In the genomic region with DNA sequence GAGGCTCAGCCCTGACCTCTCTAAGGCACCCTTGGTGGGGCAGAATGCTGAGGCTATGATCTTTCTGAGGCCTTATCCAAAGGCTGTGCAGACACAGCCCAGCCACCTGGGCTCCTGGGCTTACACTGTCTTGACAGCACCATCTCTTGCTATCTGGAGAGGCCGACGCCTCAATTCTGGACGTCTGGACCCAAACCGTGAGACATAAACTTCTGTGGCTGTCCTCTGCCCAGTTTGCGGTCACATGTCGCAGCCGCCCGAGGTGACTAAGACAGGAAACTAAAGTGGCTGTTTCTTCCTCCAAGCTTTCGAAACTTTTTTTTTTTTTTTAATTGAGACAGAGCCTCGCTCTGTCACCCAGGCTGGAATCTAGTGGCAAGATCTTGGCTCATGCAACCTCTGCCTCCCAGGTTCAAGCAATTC, we compare ENCODE assay signal across 8 cellular contexts. TPM values are rescaled to one million over a fixed set of nuclear protein-coding genes. Genes with fewer than 3 reads are reported as not detected.
DNase-seq lines count a peak whose midpoint lies in the region; ATAC-seq lines count a peak whose summit lies in the region.

No MANE protein-coding gene starts in this region.

- no peaks in the 10 kb centered on the region for H3K9me3 ChIP-seq in MG63

- H3K4me3 ChIP-seq in MG63, result no peak overlapping the region

- peaks cover 8% of the 10 kb centered on the region for H3K4me1 Mint-ChIP-seq in activated T-helper 17 cell treated with anti-CD3 and anti-CD28 coated beads, Interleukin-2, amount 50 U/mL, for 72 hours
- H3K4me1 Mint-ChIP-seq in natural killer cell treated with Interleukin-12 subunit alpha and Interleukin-12 subunit beta and Interleukin-15 and Interleukin-18, amount 100 ng/mL, for 72 hours (ENCODE audit: low read depth in 2 of 2), result peaks cover 25 to 26% of the 10 kb centered on the region in 2 donors

- peak; percentile 83 for ATAC-seq in GM21423 (IDR thresholded peaks at IDR 0.05; ENCODE audit: unreplicated experiment)
- peak; percentile 69 for ATAC-seq in activated T-helper 17 cell treated with anti-CD3 and anti-CD28 coated beads, Interleukin-2, amount 50 U/mL, for 72 hours (replicated peaks)
- peak; percentile 89 to 92 for ATAC-seq in natural killer cell treated with Interleukin-12 subunit alpha and Interleukin-12 subunit beta and Interleukin-15 and Interleukin-18, amount 100 ng/mL, for 72 hours
- no peak for ATAC-seq in GM21723 (IDR thresholded peaks at IDR 0.05; ENCODE audit: unreplicated experiment)

- H3K27ac Mint-ChIP-seq in activated T-helper 17 cell treated with anti-CD3 and anti-CD28 coated beads, Interleukin-2, amount 50 U/mL, for 72 hours, result peak overlapping the region; percentile 53
- H3K27ac Mint-ChIP-seq in natural killer cell treated with Interleukin-12 subunit alpha and Interleukin-12 subunit beta and Interleukin-15 and Interleukin-18, amount 100 ng/mL, for 72 hours, result peak overlapping the region; percentile 68 to 90

- peaks cover 26% of the 10 kb centered on the region for H3K27me3 Mint-ChIP-seq in activated T-helper 17 cell treated with anti-CD3 and anti-CD28 coated beads, Interleukin-2, amount 50 U/mL, for 72 hours
- peaks cover 16 to 22% of the 10 kb centered on the region in 2 donors for H3K27me3 Mint-ChIP-seq in natural killer cell treated with Interleukin-12 subunit alpha and Interleukin-12 subunit beta and Interleukin-15 and Interleukin-18, amount 100 ng/mL, for 72 hours

- H3K27me3 ChIP-seq in MG63, result peaks cover 4% of the 10 kb centered on the region; the same call in 1 of the 2 replicates

- H3K4me3 Mint-ChIP-seq in activated T-helper 17 cell treated with anti-CD3 and anti-CD28 coated beads, Interleukin-2, amount 50 U/mL, for 72 hours, result peak overlapping the region; percentile 4
- H3K4me3 Mint-ChIP-seq in natural killer cell treated with Interleukin-12 subunit alpha and Interleukin-12 subunit beta and Interleukin-15 and Interleukin-18, amount 100 ng/mL, for 72 hours, result peak overlapping the region; percentile 62

- H3K36me3 Mint-ChIP-seq in activated T-helper 17 cell treated with anti-CD3 and anti-CD28 coated beads, Interleukin-2, amount 50 U/mL, for 72 hours (ENCODE audit: low read depth), result no peaks in the 10 kb centered on the region
- H3K36me3 Mint-ChIP-seq in natural killer cell treated with Interleukin-12 subunit alpha and Interleukin-12 subunit beta and Interleukin-15 and Interleukin-18, amount 100 ng/mL, for 72 hours, result no peaks in the 10 kb centered on the region

- H3K9me3 Mint-ChIP-seq in activated T-helper 17 cell treated with anti-CD3 and anti-CD28 coated beads, Interleukin-2, amount 50 U/mL, for 72 hours, result no peaks in the 10 kb centered on the region
- no peaks in the 10 kb centered on the region for H3K9me3 Mint-ChIP-seq in natural killer cell treated with Interleukin-12 subunit alpha and Interleukin-12 subunit beta and Interleukin-15 and Interleukin-18, amount 100 ng/mL, for 72 hours

- no peaks in the 10 kb centered on the region for H3K36me3 ChIP-seq in MG63

- DNase-seq in AML-193 (lab: John Stamatoyannopoulos, UW), result peak; percentile 93 to 96
- peak; percentile 64 for DNase-seq in KG1 (lab: John Stamatoyannopoulos, UW)
- peak; percentile 78 for DNase-seq in natural killer cell treated with Interleukin-12 subunit alpha and Interleukin-12 subunit beta and Interleukin-15 and Interleukin-18, amount 100 ng/mL, for 72 hours (ENCODE audit: low spot score)
- DNase-seq in MG63, result no peak
- DNase-seq in SHP77 (lab: John Stamatoyannopoulos, UW), result no peak

RNA-seq across cellular contexts. Expression of gene PRR18, which starts 49.3 kb away (rescaled TPM):
- not detected for total RNA-seq in activated T-helper 17 cell treated with anti-CD3 and anti-CD28 coated beads, Interleukin-2, amount 50 U/mL, for 72 hours
- total RNA-seq in natural killer cell treated with Interleukin-12 subunit alpha and Interleukin-12 subunit beta and Interleukin-15 and Interleukin-18, amount 100 ng/mL, for 72 hours, result not detected
- 0.05 and 1.3 TPM in 2 replicates for total RNA-seq in MG63 (2014; rRNA removed; shearing (Covaris generic); ENCODE audit: low replicate concordance)

Comparison
In these comparisons a context has a peak if more than half of its experiments do, and no peak if none do; other contexts are left out.
1. DNase-seq: peak in AML-193 (2 of 2), KG1 (single experiment) and natural killer cell treated with Interleukin-12 subunit alpha and Interleukin-12 subunit beta and Interleukin-15 and Interleukin-18, amount 100 ng/mL, for 72 hours (single experiment); none in MG63 (single experiment) and SHP77 (0 of 2).